Comparison of ENCODE assay signal across 25 cellular contexts in the genomic region with DNA sequence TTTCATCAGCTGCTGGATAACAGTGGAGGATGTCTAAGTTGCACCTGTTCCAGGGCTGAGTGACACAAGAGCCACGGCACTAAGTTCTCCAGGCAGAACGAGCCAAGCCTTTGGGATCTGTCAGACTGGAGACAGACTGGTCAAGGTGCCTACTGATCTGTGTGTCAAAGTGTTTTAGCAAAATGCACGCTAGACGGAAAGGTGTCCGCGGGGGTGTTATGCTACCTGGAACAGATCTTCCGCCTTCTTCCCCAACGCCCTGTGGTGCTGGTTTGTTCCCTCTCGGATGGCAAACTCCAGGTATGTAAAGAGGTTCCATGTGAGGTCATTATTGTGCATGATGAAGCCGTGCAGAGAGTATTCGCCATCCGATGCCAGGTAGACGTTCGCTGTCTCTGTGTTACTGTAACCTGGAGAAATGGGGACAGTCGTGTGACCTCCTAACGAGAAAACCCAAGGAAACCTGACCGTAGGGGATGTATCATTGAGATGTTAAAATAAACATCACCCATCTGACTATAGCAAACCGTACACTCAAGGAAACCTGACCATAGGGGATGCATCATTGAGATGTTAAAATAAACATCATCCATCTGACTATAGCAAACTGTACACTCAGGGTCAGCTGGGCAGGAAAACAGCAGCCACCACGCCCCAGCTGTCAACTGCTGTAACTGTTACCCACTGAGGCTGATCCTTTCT. TPM values are rescaled to one million over a fixed set of nuclear protein-coding genes. Genes with fewer than 3 reads are reported as not detected.
DNase-seq lines count a peak whose midpoint lies in the region; ATAC-seq, FAIRE-seq and TF ChIP-seq lines count a peak whose summit lies in the region.
"Had no signal": no experiment of that assay in that cellular context is flagged by ENCODE, and none has a peak within 500 bp of the region (broad histone marks: within the 10 kb centered on the region; RNA-seq: fewer than 3 reads in every experiment).

No MANE protein-coding gene starts in this region.

- H3K4me3 ChIP-seq in SK-N-SH (ENCODE audit: low read depth in 2 of 2, low read length in 1 of 2) (no peak overlapping the region; a peak in 1 of 4 replicates), WERI-Rb-1 (ENCODE audit: low read depth, low read length) (no peak overlapping the region), small intestine (ENCODE audit: low read depth in 1 of 2, low read length in 2 of 2) (no peak overlapping the region)
- H3K4me3 ChIP-seq: GM23338, left lung, neural progenitor cell, SJSA1, uterus had no signal

- no peak for FAIRE-seq in small intestine (lab: Jason Lieb, UNC)
- FAIRE-seq: endometrium had no signal

- POLR2A ChIA-PET in SK-N-SH (lab: Yijun Ruan, JAX), result no interaction called here

- no peak for DNase-seq in SK-N-SH
- peak; percentile 8 for DNase-seq in D341Med (ENCODE audit: low spot score)
- peak; percentile 10 for DNase-seq in WERI-Rb-1
- no peak for DNase-seq in neural crest cell (ENCODE audit: low read depth, low spot score)
- no peak for DNase-seq in small intestine
- no peak for DNase-seq in SKM-1 treated with dmso at 0.1 percent for 144 hours (lab: John Stamatoyannopoulos, UW; ENCODE audit: unreplicated experiment)
- DNase-seq: activated CD4-positive, alpha-beta T cell treated with anti-CD3 and anti-CD28 coated beads, Interleukin-2, amount 50 U/mL, for 4 hours; activated T-cell treated with anti-CD3 and anti-CD28 coated beads, Interleukin-2, amount 50 U/mL, for 48 hours; BE2C; cortex of kidney; EL; KG1; MV-4-11; NCI-H1694; stimulated activated CD4-positive, alpha-beta T cell treated with anti-CD3 and anti-CD28 coated beads, Interleukin-12 subunit alpha, Interleukin-12 subunit beta, amount 100 ng/mL, for 4 hours; uterus had no signal

- no peak for TF ChIP-seq EP300 in SK-N-SH (IDR thresholded peaks at IDR 0.05; ENCODE audit: borderline replicate concordance in 1 of 2, low read depth in 1 of 2, low read length in 1 of 2)

- no peaks in the 10 kb centered on the region for H3K79me2 ChIP-seq in SK-N-SH (ENCODE audit: insufficient read depth)

- no peaks in the 10 kb centered on the region for H3K4me1 ChIP-seq in SK-N-SH (ENCODE audit: control insufficient read depth in 1 of 2, insufficient read depth in 2 of 2, low read depth in 1 of 2, low read length in 1 of 2)
- no peaks in the 10 kb centered on the region for H3K4me1 ChIP-seq in small intestine (ENCODE audit: control insufficient read depth in 2 of 2, insufficient read depth in 1 of 2, low read depth in 1 of 2, low read length in 1 of 2)
- H3K4me1 ChIP-seq: BE2C, left lung, SJSA1, uterus had no signal

- no peaks in the 10 kb centered on the region for H3K9me2 ChIP-seq in SK-N-SH

- H4K20me1 ChIP-seq in SK-N-SH (ENCODE audit: insufficient read depth), result no peaks in the 10 kb centered on the region

- H3K27me3 ChIP-seq in SK-N-SH (ENCODE audit: insufficient read depth) (no peaks in the 10 kb centered on the region), WERI-Rb-1 (ENCODE audit: insufficient read depth, low read depth, severe bottlenecking) (no peaks in the 10 kb centered on the region), small intestine (ENCODE audit: control insufficient read depth in 2 of 2, insufficient read depth in 2 of 2, low read length in 2 of 2) (no peaks in the 10 kb centered on the region)
- H3K27me3 ChIP-seq: BE2C, left lung, neural progenitor cell, SJSA1, uterus had no signal

- WGBS in SK-N-SH (ENCODE audit: low lambda C conversion rate), result 93% methylated on average over 16 of the region's 19 CpGs
- 97 to 98% (median 97%) methylated on average over 19 of the region's 19 CpGs for WGBS in small intestine, 3 donors

- H3K36me3 Mint-ChIP-seq in neural crest cell (ENCODE audit: low read depth), result peaks cover 64% of the 10 kb centered on the region

- no peak for TF ChIP-seq RAD21 in SK-N-SH (IDR thresholded peaks at IDR 0.05; ENCODE audit: low read length)

- H3K9me3 ChIP-seq in SK-N-SH (no peaks in the 10 kb centered on the region), WERI-Rb-1 (ENCODE audit: severe bottlenecking) (peaks cover 8% of the 10 kb centered on the region), small intestine (ENCODE audit: control insufficient read depth, low read depth) (no peaks in the 10 kb centered on the region)
- H3K9me3 ChIP-seq: BE2C had no signal

- H3K36me3 ChIP-seq in SK-N-SH (replicated peaks in 1 of 2; ENCODE audit: control insufficient read depth in 1 of 2, insufficient read depth in 2 of 2, low read length in 1 of 2) (peaks cover 0 to 29% of the 10 kb centered on the region in 2 experiments), WERI-Rb-1 (peaks cover 55% of the 10 kb centered on the region), small intestine (ENCODE audit: control insufficient read depth in 2 of 2, insufficient read depth in 2 of 2, low read length in 2 of 2) (peaks cover 0 to 2% of the 10 kb centered on the region in 2 donors)
- H3K36me3 ChIP-seq: BE2C, uterus had no signal

- TF ChIP-seq CTCF in SK-N-SH (IDR thresholded peaks at IDR 0.05) (no peak), WERI-Rb-1 (IDR thresholded peaks at IDR 0.05; ENCODE audit: low read depth, low read length) (no peak), neural crest cell (conservative IDR thresholded peaks at IDR 0.05) (no peak)

- no peak for ATAC-seq in SK-N-SH treated with all-trans-retinoic acid at 6 μM for 48 hours
- no peak for ATAC-seq in HG02571 (IDR thresholded peaks at IDR 0.05; ENCODE audit: unreplicated experiment)
- ATAC-seq: left lung had no signal

- peak overlapping the region; percentile 38 for H3K4me3 Mint-ChIP-seq in neural crest cell
- H3K4me3 Mint-ChIP-seq: GM23338, neural progenitor cell had no signal

- peaks cover 10% of the 10 kb centered on the region for H3K9me3 Mint-ChIP-seq in neural crest cell

- H3K27ac ChIP-seq in SK-N-SH (ENCODE audit: low read depth in 2 of 2, low read length in 1 of 2) (no peak overlapping the region), WERI-Rb-1 (no peak overlapping the region), small intestine (ENCODE audit: low read depth in 1 of 2, low read length in 1 of 2) (no peak overlapping the region)
- H3K27ac ChIP-seq: 22Rv1, left lung, neural progenitor cell, SJSA1, uterus, VCaP had no signal

- H3K27me3 Mint-ChIP-seq in neural crest cell (ENCODE audit: low read depth), result peaks cover 13% of the 10 kb centered on the region

- H2AFZ ChIP-seq in SK-N-SH (ENCODE audit: low read depth), result no peak overlapping the region
- H2AFZ ChIP-seq: GM23338, neural progenitor cell had no signal

- CTCF ChIA-PET in SK-N-SH (lab: Yijun Ruan, JAX), result no interaction called here

- no peak overlapping the region for H3K4me2 ChIP-seq in SK-N-SH
- H3K4me2 ChIP-seq: GM23338, neural progenitor cell had no signal

- no peak overlapping the region for H3K27ac Mint-ChIP-seq in neural crest cell (ENCODE audit: unreplicated experiment)
- H3K27ac Mint-ChIP-seq: GM23338, neural progenitor cell had no signal

- peaks cover 7% of the 10 kb centered on the region for H3K4me1 Mint-ChIP-seq in neural crest cell
- H3K4me1 Mint-ChIP-seq: neural progenitor cell had no signal

- no peak overlapping the region for H3K9ac ChIP-seq in SK-N-SH
- H3K9ac ChIP-seq: neural progenitor cell had no signal

- H3F3A ChIP-seq in SK-N-SH (replicated peaks; ENCODE audit: insufficient read depth), result peaks cover 9% of the 10 kb centered on the region

TF ChIP-seq in SK-N-SH, 30 proteins besides CTCF, POLR2A, EP300 and RAD21:
- no peak for TF ChIP-seq EZH2phosphoT487 (IDR thresholded peaks at IDR 0.05; ENCODE audit: borderline replicate concordance, low read depth)
- TF ChIP-seq, protein P1, sequence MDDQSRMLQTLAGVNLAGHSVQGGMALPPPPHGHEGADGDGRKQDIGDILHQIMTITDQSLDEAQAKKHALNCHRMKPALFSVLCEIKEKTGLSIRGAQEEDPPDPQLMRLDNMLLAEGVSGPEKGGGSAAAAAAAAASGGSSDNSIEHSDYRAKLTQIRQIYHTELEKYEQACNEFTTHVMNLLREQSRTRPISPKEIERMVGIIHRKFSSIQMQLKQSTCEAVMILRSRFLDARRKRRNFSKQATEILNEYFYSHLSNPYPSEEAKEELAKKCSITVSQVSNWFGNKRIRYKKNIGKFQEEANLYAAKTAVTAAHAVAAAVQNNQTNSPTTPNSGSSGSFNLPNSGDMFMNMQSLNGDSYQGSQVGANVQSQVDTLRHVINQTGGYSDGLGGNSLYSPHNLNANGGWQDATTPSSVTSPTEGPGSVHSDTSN (IDR thresholded peaks at IDR 0.05), result 0 out of 2 replicates have a peak, but pooled peaks have one; percentile 3

TF ChIP-seq in SK-N-SH treated with all-trans-retinoic acid at 6 μM for 48 hours, 23 proteins besides CTCF, POLR2A, EP300 and RAD21:
- TF ChIP-seq ESRRG (CRISPR knock-in tag; IDR thresholded peaks at IDR 0.05), result no peak

RNA-seq across cellular contexts. Expression of a gene that starts 29.7 kb away (rescaled TPM):
- 819 and 981 TPM in 2 replicates for polyA plus RNA-seq in SK-N-SH (2012; rRNA removed)
- polyA plus RNA-seq in SK-N-SH (2012; cell fraction: cytosol; rRNA removed), result 485 and 755 TPM in 2 replicates
- polyA plus RNA-seq in SK-N-SH (2012; cell fraction: nucleus; rRNA removed), result 272 and 356 TPM in 2 replicates
- 507 and 510 TPM in 2 replicates for total RNA-seq in neural crest cell
- polyA plus RNA-seq in small intestine, result 100 to 1,000 TPM; 448 to 770 (median 710) TPM

RNA-seq across cellular contexts. Expression of a gene that starts 31.1 kb away (rescaled TPM):
- polyA plus RNA-seq in SK-N-SH (2012; rRNA removed) (34.7 and 37.7 TPM in 2 replicates), small intestine (10 to 100 TPM; 10.1 to 22.1 (median 12.4) TPM)
- polyA plus RNA-seq in SK-N-SH (2012; cell fraction: cytosol; rRNA removed), result 18.0 and 22.9 TPM in 2 replicates
- polyA plus RNA-seq in SK-N-SH (2012; cell fraction: nucleus; rRNA removed), result 47.0 and 65.2 TPM in 2 replicates
- total RNA-seq in neural crest cell, result 37.4 and 38.9 TPM in 2 replicates

Comparison
In these comparisons a context has a peak if more than half of its experiments do, and no peak if none do; other contexts are left out.
1. DNase-seq: peak in D341Med (single experiment) and WERI-Rb-1 (single experiment); none in SK-N-SH (single experiment), neural crest cell (single experiment), small intestine (single experiment) and SKM-1 treated with dmso at 0.1 percent for 144 hours (single experiment).